In genomic region chr21:45405819-45406762, GRCh38 we compare ENCODE assay signal across 1 cellular context.
A peak's percentile ranks its signal among the peaks of the same experiment; 100 is the strongest.
TF ChIP-seq lines count a peak whose summit lies in the region.

No MANE protein-coding gene starts in this region.

TF ChIP-seq in H1, 55 proteins besides CTCF, POLR2A, EP300 and RAD21:
- TF ChIP-seq USF2 (IDR thresholded peaks at IDR 0.05; ENCODE audit: low read length) (no peak), TBP (IDR thresholded peaks at IDR 0.05; ENCODE audit: low read depth, low read length) (peak; percentile 32; the same call in 1 of the 2 replicates), MAX (IDR thresholded peaks at IDR 0.05) (peak; percentile 56), GABPA (IDR thresholded peaks at IDR 0.05; ENCODE audit: borderline replicate concordance, insufficient read depth, low read length) (no peak), E2F6 (IDR thresholded peaks at IDR 0.05) (peak; percentile 36; the same call in 1 of the 2 replicates), TAF1 (IDR thresholded peaks at IDR 0.05; ENCODE audit: low read depth, low read length) (peak; percentile 33; the same call in 1 of the 2 replicates), TAF7 (optimal IDR thresholded peaks at IDR 0.05; ENCODE audit: borderline replicate concordance, low read depth, low read length) (peak; percentile 43), BACH1 (IDR thresholded peaks at IDR 0.05; ENCODE audit: low read length) (peak; percentile 70)
